8 cellular contexts compared by ENCODE assay signal in genomic region chr1:156766288-156767100, GRCh38. TPM values are rescaled to one million over a fixed set of nuclear protein-coding genes. Genes with fewer than 3 reads are reported as not detected.
DNase-seq lines count a peak whose midpoint lies in the region; ATAC-seq, FAIRE-seq and TF ChIP-seq lines count a peak whose summit lies in the region.

No MANE protein-coding gene starts in this region.

- H3K9ac ChIP-seq in BLaER1 treated with 17β-estradiol and CSF1 and Interleukin-3, amounts not matched to agents 10 nM and 100 nM, result peak overlapping the region; percentile 80 to 99 (median 95)

- peak; percentile 6 for ATAC-seq in GM19372 (IDR thresholded peaks at IDR 0.05; ENCODE audit: low read depth, unreplicated experiment)
- ATAC-seq in lung (ENCODE audit: insufficient read depth, low FRiP score), result peak; percentile 3
- peak; percentile 9 for ATAC-seq in aorta (ENCODE audit: low FRiP score)

- peaks cover 35% of the 10 kb centered on the region for H3K4me1 Mint-ChIP-seq in MCF 10A (ENCODE audit: insufficient read depth, unreplicated experiment)
- peaks cover 41% of the 10 kb centered on the region for H3K4me1 Mint-ChIP-seq in HFFc6 (ENCODE audit: low read depth)

- peaks cover 35% of the 10 kb centered on the region for H3K36me3 Mint-ChIP-seq in MCF 10A (ENCODE audit: insufficient read depth, unreplicated experiment)
- H3K36me3 Mint-ChIP-seq in HFFc6 (ENCODE audit: low read depth), result peaks cover 21% of the 10 kb centered on the region

- peak overlapping the region; percentile 50 to 98 (median 83) for H3K27ac ChIP-seq in BLaER1 treated with 17β-estradiol and CSF1 and Interleukin-3, amounts not matched to agents 10 nM and 100 nM
- peak overlapping the region; percentile 67 for H3K27ac ChIP-seq in HL-60 (replicated peaks)
- peak overlapping the region; percentile 92 to 94 for H3K27ac ChIP-seq in lung (ENCODE audit: low read depth in 1 of 2, low read length in 1 of 2)
- peak overlapping the region in 1 of 2 donors; percentile 53 for H3K27ac ChIP-seq in aorta (ENCODE audit: low read depth in 1 of 2, low read length in 2 of 2)

- H3K9me3 Mint-ChIP-seq in MCF 10A (ENCODE audit: unreplicated experiment) (no peaks in the 10 kb centered on the region), HFFc6 (no peaks in the 10 kb centered on the region)

- H3K4me3 ChIP-seq in BLaER1 treated with 17β-estradiol and CSF1 and Interleukin-3, amounts not matched to agents 10 nM and 100 nM, result peak overlapping the region; percentile 65 to 96 (median 84)
- H3K4me3 ChIP-seq in HL-60 (replicated peaks; ENCODE audit: insufficient read depth, low read length) (peak overlapping the region; percentile 57), lung (peak overlapping the region; percentile 68), aorta (ENCODE audit: low read length in 2 of 2) (peak overlapping the region; percentile 53 to 74)

- H3K4me3 Mint-ChIP-seq in MCF 10A (ENCODE audit: unreplicated experiment), result no peak overlapping the region
- no peak overlapping the region for H3K4me3 Mint-ChIP-seq in HFFc6

- peaks cover 9 to 35% (median 28%) of the 10 kb centered on the region in 11 experiments; a peak in 18 of 22 replicates for H4K20me1 ChIP-seq in BLaER1 treated with 17β-estradiol and CSF1 and Interleukin-3, amounts not matched to agents 10 nM and 100 nM

- CTCF ChIA-PET in MCF 10A (lab: Yijun Ruan, JAX), result interaction anchor here (0.6 to 9.4 kb wide), 13 partner anchors 10 to 123 kb away, joined by 3 to 115 read pairs (median 5); partner anchors contain the start of genes HDGF, ISG20L2, METTL25B and MRPL24

- TSS peak; percentile 63 for BruUV-seq in MCF 10A (replicated peaks; lab: Mats Ljungman, UMichigan)

- H3K27me3 ChIP-seq in BLaER1 treated with 17β-estradiol and CSF1 and Interleukin-3, amounts not matched to agents 10 nM and 100 nM, result no peaks in the 10 kb centered on the region
- H3K27me3 ChIP-seq in HL-60 (ENCODE audit: insufficient read depth, poor library complexity, severe bottlenecking) (no peaks in the 10 kb centered on the region), lung (ENCODE audit: control insufficient read depth, insufficient read depth) (no peaks in the 10 kb centered on the region), aorta (ENCODE audit: control insufficient read depth in 1 of 2, insufficient read depth in 2 of 2, low read length in 1 of 2) (no peaks in the 10 kb centered on the region)

- DNase-seq in HL-60 (ENCODE audit: low read depth in 1 of 2, low spot score in 1 of 2) (no peak), MCF 10A (ENCODE audit: unreplicated experiment) (no peak), lung (ENCODE audit: low spot score) (no peak), aorta (no peak), D721Med (ENCODE audit: insufficient read length, low spot score) (no peak), HFFc6 (no peak)

- POLR2A ChIA-PET in MCF 10A (lab: Yijun Ruan, JAX), result interaction anchor here (0.7 to 9.1 kb wide), 26 partner anchors 10 to 484 kb away, joined by 3 to 375 read pairs (median 5); partner anchors contain the start of genes HDGF, ISG20L2, METTL25B and MRPL24

- peaks cover 41 to 45% (median 43%) of the 10 kb centered on the region in 10 experiments for H3K4me1 ChIP-seq in BLaER1 treated with 17β-estradiol and CSF1 and Interleukin-3, amounts not matched to agents 10 nM and 100 nM
- H3K4me1 ChIP-seq in lung (ENCODE audit: control insufficient read depth in 2 of 2, insufficient read depth in 2 of 2, low read length in 2 of 2) (peaks cover 9 to 21% of the 10 kb centered on the region in 2 donors), aorta (ENCODE audit: control insufficient read depth in 1 of 2, insufficient read depth in 2 of 2, low read length in 2 of 2) (peaks cover 2 to 3% of the 10 kb centered on the region in 2 donors)

- no peaks in the 10 kb centered on the region for H3K27me3 Mint-ChIP-seq in MCF 10A (ENCODE audit: insufficient read depth, unreplicated experiment)
- H3K27me3 Mint-ChIP-seq in HFFc6 (ENCODE audit: insufficient read depth), result 0 out of 2 replicates have a peak, but pooled peaks cover 2% of the 10 kb centered on the region

- TF ChIP-seq CTCF in HL-60 (IDR thresholded peaks at IDR 0.05; ENCODE audit: insufficient read depth, low read length) (no peak), MCF 10A (IDR thresholded peaks at IDR 0.05; ENCODE audit: unreplicated experiment) (no peak), lung (IDR thresholded peaks at IDR 0.05; ENCODE audit: control extremely low read depth, extremely low read depth) (no peak), D721Med (IDR thresholded peaks at IDR 0.05; ENCODE audit: insufficient read depth, missing control alignments) (no peak), HFFc6 (IDR thresholded peaks at IDR 0.05) (no peak)

- intact Hi-C loops in MCF 10A (cut with micrococcal nuclease), result loop anchor here (1.0 to 2.0 kb wide), 4 partner anchors 16 to 40 kb away; partner anchors contain the start of gene MRPL24
- intact Hi-C loops in aorta (cut with DNase I), result loop anchor here (1.0 to 10.0 kb wide), 5 partner anchors 14 to 82 kb away; partner anchors contain the start of genes HDGF (in 1 of the 2), ISG20L2 (in 1 of the 2), METTL25B (in 1 of the 2) and MRPL24 (in 1 of the 2)

- peaks cover 16 to 23% (median 19%) of the 10 kb centered on the region in 11 experiments for H3K36me3 ChIP-seq in BLaER1 treated with 17β-estradiol and CSF1 and Interleukin-3, amounts not matched to agents 10 nM and 100 nM
- H3K36me3 ChIP-seq in lung (ENCODE audit: control insufficient read depth in 2 of 2, insufficient read depth in 2 of 2, low read length in 2 of 2) (peaks cover 0 to 6% of the 10 kb centered on the region in 2 donors), aorta (ENCODE audit: control insufficient read depth in 1 of 2, insufficient read depth in 2 of 2, low read length in 1 of 2) (no peaks in the 10 kb centered on the region)

- peak overlapping the region; percentile 87 to 98 (median 93) for H3K4me2 ChIP-seq in BLaER1 treated with 17β-estradiol and CSF1 and Interleukin-3, amounts not matched to agents 10 nM and 100 nM

- H3K9me3 ChIP-seq in BLaER1 treated with 17β-estradiol and CSF1 and Interleukin-3, amounts not matched to agents 10 nM and 100 nM (replicated peaks in 1 of 11), result no peaks in the 10 kb centered on the region
- no peaks in the 10 kb centered on the region for H3K9me3 ChIP-seq in lung (ENCODE audit: control insufficient read depth in 2 of 2, insufficient read depth in 1 of 2, low read length in 1 of 2)
- H3K9me3 ChIP-seq in aorta (ENCODE audit: control insufficient read depth, low read length), result no peaks in the 10 kb centered on the region

- H3K27ac Mint-ChIP-seq in MCF 10A (ENCODE audit: low read depth, unreplicated experiment), result no peak overlapping the region
- no peak overlapping the region for H3K27ac Mint-ChIP-seq in HFFc6

- 9% methylated on average over 14 of the region's 14 CpGs for WGBS in lung, 2 donors
- 7% methylated on average over 14 of the region's 14 CpGs for WGBS in aorta, 2 donors

- no peak for FAIRE-seq in D721Med (lab: Jason Lieb, UNC)

RNA-seq across cellular contexts. Expression of gene PRCC, which starts 0.8 kb away (rescaled TPM):
- total RNA-seq in MCF 10A (2022) (112 and 131 TPM in 2 replicates), lung (10 to 100 TPM; 38.5 to 52.7 TPM), aorta (10 to 100 TPM; 41.0 to 50.2 TPM)
- polyA plus RNA-seq in lung (10 to 100 TPM; 36.2 to 40.0 TPM), aorta (10 to 100 TPM; 17.2 to 43.5 TPM)
- 10 to 100 TPM; 67.0 to 79.3 (median 71.5) TPM for total RNA-seq in HFFc6 (2021; fragmentation: NEBNext Ultra II Directional; extraction: Animal tissue kit (Norgen Biotek cat#: 25700))

RNA-seq across cellular contexts. Expression of gene HDGF, which starts 15.0 kb away (rescaled TPM):
- total RNA-seq in MCF 10A (2022), result 679 and 707 TPM in 2 replicates
- 100 to 1,000 TPM; 184 to 187 TPM for total RNA-seq in lung
- polyA plus RNA-seq in lung, result 100 to 1,000 TPM; 104 to 226 TPM
- total RNA-seq in aorta, result 100 to 1,000 TPM; 106 to 135 TPM
- 100 to 1,000 TPM in 1 of 2 donors, 10 to 100 TPM in 1; 94.9 to 126 TPM for polyA plus RNA-seq in aorta
- 100 to 1,000 TPM; 229 to 324 (median 315) TPM for total RNA-seq in HFFc6 (2021; fragmentation: NEBNext Ultra II Directional; extraction: Animal tissue kit (Norgen Biotek cat#: 25700))

RNA-seq across cellular contexts. Expression of gene MRPL24, which starts 25.6 kb away (rescaled TPM):
- total RNA-seq in MCF 10A (2022), result 233 and 261 TPM in 2 replicates
- total RNA-seq in lung, result 10 to 100 TPM; 26.7 to 65.4 TPM
- 100 to 1,000 TPM in 1 of 2 donors, 10 to 100 TPM in 1; 93.6 to 120 TPM for polyA plus RNA-seq in lung
- 10 to 100 TPM; 44.0 to 46.1 TPM for total RNA-seq in aorta
- 10 to 100 TPM; 68.5 to 73.1 TPM for polyA plus RNA-seq in aorta
- 10 to 100 TPM; 82.5 to 93.7 (median 86.8) TPM for total RNA-seq in HFFc6 (2021; fragmentation: NEBNext Ultra II Directional; extraction: Animal tissue kit (Norgen Biotek cat#: 25700))

RNA-seq across cellular contexts. Expression of gene ISG20L2, which starts 37.9 kb away (rescaled TPM):
- 49.9 and 57.5 TPM in 2 replicates for total RNA-seq in MCF 10A (2022)
- total RNA-seq in lung, result 10 to 100 TPM; 11.3 to 26.3 TPM
- polyA plus RNA-seq in lung, result 10 to 100 TPM in 1 of 2 donors, 1 to 10 TPM in 1; 9.3 to 24.2 TPM
- 10 to 100 TPM; 20.6 to 26.9 TPM for total RNA-seq in aorta
- 10 to 100 TPM; 11.7 to 20.2 TPM for polyA plus RNA-seq in aorta
- total RNA-seq in HFFc6 (2021; fragmentation: NEBNext Ultra II Directional; extraction: Animal tissue kit (Norgen Biotek cat#: 25700)), result 10 to 100 TPM; 16.2 to 26.9 (median 20.6) TPM

RNA-seq across cellular contexts. Expression of gene METTL25B, which starts 38.2 kb away (rescaled TPM):
- total RNA-seq in MCF 10A (2022), result 46.0 and 68.9 TPM in 2 replicates
- 10 to 100 TPM; 24.4 to 34.9 TPM for total RNA-seq in lung
- polyA plus RNA-seq in lung, result 10 to 100 TPM; 28.3 to 42.6 TPM
- total RNA-seq in aorta, result 10 to 100 TPM; 20.7 to 33.6 TPM
- 10 to 100 TPM; 24.2 to 46.2 TPM for polyA plus RNA-seq in aorta
- total RNA-seq in HFFc6 (2021; fragmentation: NEBNext Ultra II Directional; extraction: Animal tissue kit (Norgen Biotek cat#: 25700)), result 10 to 100 TPM; 11.2 to 16.0 (median 13.9) TPM
